In the genomic region with DNA sequence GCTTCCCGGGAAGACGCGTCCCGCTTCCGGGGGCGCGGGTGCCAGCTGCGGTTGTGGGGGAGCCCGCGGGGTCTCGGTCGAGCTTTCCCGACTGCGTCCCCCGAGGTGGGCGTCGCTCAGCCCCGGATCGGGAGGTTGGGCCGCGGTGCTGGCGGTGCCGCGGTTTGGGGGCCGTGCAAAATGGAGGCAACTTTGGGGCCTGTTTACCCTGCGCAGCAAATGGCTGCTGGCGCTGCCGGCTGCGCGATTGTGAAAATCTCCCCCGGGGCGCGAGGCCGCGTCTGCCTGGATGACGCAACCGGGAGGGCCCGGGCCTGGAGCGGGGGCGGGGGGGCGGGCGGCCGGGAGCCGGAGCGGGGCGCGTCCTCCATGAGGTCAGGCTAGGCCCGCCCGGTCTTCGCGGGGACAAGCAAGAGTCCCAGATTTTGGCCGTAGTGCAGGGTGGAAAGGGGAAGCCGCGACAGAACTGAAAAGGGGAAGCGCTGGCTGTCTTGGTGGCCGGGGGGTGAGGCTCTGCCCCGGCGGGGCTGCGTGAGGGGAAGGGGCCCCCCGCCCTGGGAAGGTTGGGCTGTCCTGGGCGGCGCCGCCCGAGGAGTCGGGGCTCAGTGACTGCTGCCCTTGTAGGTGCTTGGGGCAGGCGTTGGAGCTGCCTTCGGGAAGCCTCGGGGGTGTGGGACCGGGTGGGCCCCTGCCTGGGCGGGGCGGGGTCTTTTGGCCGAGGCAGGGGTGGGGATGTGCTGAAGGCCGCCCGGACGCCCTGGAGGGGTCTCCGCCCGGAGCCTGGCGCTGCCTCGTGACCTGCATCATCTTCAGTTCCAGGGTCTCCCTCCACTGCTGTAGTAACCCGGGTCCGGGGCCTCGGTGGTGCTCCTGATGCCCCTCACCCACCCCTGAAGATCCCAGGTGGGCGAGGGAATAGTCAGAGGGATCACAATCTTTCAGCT, we compare ENCODE assay signal across 1 cellular context.
TF ChIP-seq lines count a peak whose summit lies in the region.

No MANE protein-coding gene starts in this region.

TF ChIP-seq in HepG2, 621 proteins besides CTCF, POLR2A, EP300 and RAD21 (continued from another document and continues in another):
- TF ChIP-seq, protein P1, sequence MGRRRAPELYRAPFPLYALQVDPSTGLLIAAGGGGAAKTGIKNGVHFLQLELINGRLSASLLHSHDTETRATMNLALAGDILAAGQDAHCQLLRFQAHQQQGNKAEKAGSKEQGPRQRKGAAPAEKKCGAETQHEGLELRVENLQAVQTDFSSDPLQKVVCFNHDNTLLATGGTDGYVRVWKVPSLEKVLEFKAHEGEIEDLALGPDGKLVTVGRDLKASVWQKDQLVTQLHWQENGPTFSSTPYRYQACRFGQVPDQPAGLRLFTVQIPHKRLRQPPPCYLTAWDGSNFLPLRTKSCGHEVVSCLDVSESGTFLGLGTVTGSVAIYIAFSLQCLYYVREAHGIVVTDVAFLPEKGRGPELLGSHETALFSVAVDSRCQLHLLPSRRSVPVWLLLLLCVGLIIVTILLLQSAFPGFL (CRISPR knock-in tag; IDR thresholded peaks at IDR 0.05), result no peak
- TF ChIP-seq, protein P2, sequence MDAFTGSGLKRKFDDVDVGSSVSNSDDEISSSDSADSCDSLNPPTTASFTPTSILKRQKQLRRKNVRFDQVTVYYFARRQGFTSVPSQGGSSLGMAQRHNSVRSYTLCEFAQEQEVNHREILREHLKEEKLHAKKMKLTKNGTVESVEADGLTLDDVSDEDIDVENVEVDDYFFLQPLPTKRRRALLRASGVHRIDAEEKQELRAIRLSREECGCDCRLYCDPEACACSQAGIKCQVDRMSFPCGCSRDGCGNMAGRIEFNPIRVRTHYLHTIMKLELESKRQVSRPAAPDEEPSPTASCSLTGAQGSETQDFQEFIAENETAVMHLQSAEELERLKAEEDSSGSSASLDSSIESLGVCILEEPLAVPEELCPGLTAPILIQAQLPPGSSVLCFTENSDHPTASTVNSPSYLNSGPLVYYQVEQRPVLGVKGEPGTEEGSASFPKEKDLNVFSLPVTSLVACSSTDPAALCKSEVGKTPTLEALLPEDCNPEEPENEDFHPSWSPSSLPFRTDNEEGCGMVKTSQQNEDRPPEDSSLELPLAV (CRISPR knock-in tag; conservative IDR thresholded peaks at IDR 0.05; ENCODE audit: low read depth), result no peak
- peak; percentile 63; the same call in 1 of the 2 replicates for TF ChIP-seq TAF1 (CRISPR knock-in tag; IDR thresholded peaks at IDR 0.05)
- peak; percentile 43; the same call in 1 of the 2 replicates for TF ChIP-seq MYC (CRISPR knock-in tag; IDR thresholded peaks at IDR 0.05; ENCODE audit: borderline replicate concordance)
- TF ChIP-seq RXRB (CRISPR knock-in tag; IDR thresholded peaks at IDR 0.05; ENCODE audit: borderline replicate concordance), result 0 out of 2 replicates have a peak, but pooled peaks have one; percentile 12
- TF ChIP-seq ZNF782 (CRISPR knock-in tag; IDR thresholded peaks at IDR 0.05; ENCODE audit: borderline replicate concordance), result no peak
- TF ChIP-seq, protein P3, sequence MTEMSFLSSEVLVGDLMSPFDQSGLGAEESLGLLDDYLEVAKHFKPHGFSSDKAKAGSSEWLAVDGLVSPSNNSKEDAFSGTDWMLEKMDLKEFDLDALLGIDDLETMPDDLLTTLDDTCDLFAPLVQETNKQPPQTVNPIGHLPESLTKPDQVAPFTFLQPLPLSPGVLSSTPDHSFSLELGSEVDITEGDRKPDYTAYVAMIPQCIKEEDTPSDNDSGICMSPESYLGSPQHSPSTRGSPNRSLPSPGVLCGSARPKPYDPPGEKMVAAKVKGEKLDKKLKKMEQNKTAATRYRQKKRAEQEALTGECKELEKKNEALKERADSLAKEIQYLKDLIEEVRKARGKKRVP (CRISPR knock-in tag; IDR thresholded peaks at IDR 0.05), result peak in 1 of 2 experiments; percentile 94; a peak in 2 of 4 replicates
- TF ChIP-seq, protein P4, sequence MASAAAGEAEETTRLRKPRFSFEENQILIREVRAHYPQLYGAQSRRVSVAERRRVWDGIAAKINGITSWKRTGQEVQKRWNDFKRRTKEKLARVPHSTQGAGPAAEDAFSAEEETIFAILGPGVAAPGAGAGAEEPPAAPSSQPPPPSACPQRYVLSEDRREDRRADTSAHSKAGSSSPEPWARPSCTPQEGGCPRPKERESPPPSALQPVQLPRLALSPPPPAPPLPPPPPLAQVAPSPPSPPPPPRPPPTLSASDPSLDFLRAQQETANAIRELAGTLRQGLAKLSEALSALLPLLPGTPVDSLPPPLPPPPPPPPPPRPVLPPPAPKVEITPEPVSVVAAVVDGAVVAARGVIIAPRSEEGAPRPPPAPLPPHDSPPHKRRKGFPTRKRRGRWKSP (CRISPR knock-in tag; IDR thresholded peaks at IDR 0.05), result peak; percentile 64
- peak; percentile 75 for TF ChIP-seq HOXA3 (CRISPR knock-in tag; IDR thresholded peaks at IDR 0.05)
- TF ChIP-seq, protein P5, sequence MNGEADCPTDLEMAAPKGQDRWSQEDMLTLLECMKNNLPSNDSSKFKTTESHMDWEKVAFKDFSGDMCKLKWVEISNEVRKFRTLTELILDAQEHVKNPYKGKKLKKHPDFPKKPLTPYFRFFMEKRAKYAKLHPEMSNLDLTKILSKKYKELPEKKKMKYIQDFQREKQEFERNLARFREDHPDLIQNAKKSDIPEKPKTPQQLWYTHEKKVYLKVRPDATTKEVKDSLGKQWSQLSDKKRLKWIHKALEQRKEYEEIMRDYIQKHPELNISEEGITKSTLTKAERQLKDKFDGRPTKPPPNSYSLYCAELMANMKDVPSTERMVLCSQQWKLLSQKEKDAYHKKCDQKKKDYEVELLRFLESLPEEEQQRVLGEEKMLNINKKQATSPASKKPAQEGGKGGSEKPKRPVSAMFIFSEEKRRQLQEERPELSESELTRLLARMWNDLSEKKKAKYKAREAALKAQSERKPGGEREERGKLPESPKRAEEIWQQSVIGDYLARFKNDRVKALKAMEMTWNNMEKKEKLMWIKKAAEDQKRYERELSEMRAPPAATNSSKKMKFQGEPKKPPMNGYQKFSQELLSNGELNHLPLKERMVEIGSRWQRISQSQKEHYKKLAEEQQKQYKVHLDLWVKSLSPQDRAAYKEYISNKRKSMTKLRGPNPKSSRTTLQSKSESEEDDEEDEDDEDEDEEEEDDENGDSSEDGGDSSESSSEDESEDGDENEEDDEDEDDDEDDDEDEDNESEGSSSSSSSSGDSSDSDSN (CRISPR knock-in tag; IDR thresholded peaks at IDR 0.05), result peak; percentile 56
- TF ChIP-seq SAP130 (CRISPR knock-in tag; IDR thresholded peaks at IDR 0.05; ENCODE audit: low read depth), result peak; percentile 57
- TF ChIP-seq, protein P6, sequence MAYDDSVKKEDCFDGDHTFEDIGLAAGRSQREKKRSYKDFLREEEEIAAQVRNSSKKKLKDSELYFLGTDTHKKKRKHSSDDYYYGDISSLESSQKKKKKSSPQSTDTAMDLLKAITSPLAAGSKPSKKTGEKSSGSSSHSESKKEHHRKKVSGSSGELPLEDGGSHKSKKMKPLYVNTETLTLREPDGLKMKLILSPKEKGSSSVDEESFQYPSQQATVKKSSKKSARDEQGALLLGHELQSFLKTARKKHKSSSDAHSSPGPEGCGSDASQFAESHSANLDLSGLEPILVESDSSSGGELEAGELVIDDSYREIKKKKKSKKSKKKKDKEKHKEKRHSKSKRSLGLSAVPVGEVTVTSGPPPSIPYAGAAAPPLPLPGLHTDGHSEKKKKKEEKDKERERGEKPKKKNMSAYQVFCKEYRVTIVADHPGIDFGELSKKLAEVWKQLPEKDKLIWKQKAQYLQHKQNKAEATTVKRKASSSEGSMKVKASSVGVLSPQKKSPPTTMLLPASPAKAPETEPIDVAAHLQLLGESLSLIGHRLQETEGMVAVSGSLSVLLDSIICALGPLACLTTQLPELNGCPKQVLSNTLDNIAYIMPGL (CRISPR knock-in tag; IDR thresholded peaks at IDR 0.05; ENCODE audit: borderline replicate concordance in 1 of 2, low read depth in 1 of 2), result peak in 1 of 2 experiments; percentile 38; a peak in 1 of 4 replicates
- no peak for TF ChIP-seq ZNF253 (CRISPR knock-in tag; IDR thresholded peaks at IDR 0.05; ENCODE audit: borderline replicate concordance)
- no peak for TF ChIP-seq ZNF264 (CRISPR knock-in tag; IDR thresholded peaks at IDR 0.05)
- no peak for TF ChIP-seq ATF7 (IDR thresholded peaks at IDR 0.05)
- TF ChIP-seq ATF7 (CRISPR knock-in tag; IDR thresholded peaks at IDR 0.05), result 0 out of 2 replicates have a peak, but pooled peaks have one; percentile 23
- peak; percentile 76 for TF ChIP-seq ZFY (CRISPR knock-in tag; IDR thresholded peaks at IDR 0.05)
- no peak for TF ChIP-seq ZNF432 (CRISPR knock-in tag; IDR thresholded peaks at IDR 0.05; ENCODE audit: borderline replicate concordance)
- no peak for TF ChIP-seq SCMH1 (CRISPR knock-in tag; IDR thresholded peaks at IDR 0.05; ENCODE audit: borderline replicate concordance)
- TF ChIP-seq ZFX (CRISPR knock-in tag; IDR thresholded peaks at IDR 0.05; ENCODE audit: low read depth), result peak; percentile 43; the same call in 1 of the 2 replicates
- no peak for TF ChIP-seq KLF11 (CRISPR knock-in tag; IDR thresholded peaks at IDR 0.05)
- TF ChIP-seq, protein P7, sequence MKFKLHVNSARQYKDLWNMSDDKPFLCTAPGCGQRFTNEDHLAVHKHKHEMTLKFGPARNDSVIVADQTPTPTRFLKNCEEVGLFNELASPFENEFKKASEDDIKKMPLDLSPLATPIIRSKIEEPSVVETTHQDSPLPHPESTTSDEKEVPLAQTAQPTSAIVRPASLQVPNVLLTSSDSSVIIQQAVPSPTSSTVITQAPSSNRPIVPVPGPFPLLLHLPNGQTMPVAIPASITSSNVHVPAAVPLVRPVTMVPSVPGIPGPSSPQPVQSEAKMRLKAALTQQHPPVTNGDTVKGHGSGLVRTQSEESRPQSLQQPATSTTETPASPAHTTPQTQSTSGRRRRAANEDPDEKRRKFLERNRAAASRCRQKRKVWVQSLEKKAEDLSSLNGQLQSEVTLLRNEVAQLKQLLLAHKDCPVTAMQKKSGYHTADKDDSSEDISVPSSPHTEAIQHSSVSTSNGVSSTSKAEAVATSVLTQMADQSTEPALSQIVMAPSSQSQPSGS (CRISPR knock-in tag; IDR thresholded peaks at IDR 0.05), result peak; percentile 34; the same call in 1 of the 2 replicates
- peak; percentile 84 for TF ChIP-seq AGO2 (optimal IDR thresholded peaks at IDR 0.05; ENCODE audit: low read depth, low read length)
- no peak for TF ChIP-seq KLF13 (CRISPR knock-in tag; IDR thresholded peaks at IDR 0.05)
- TF ChIP-seq, protein P8, sequence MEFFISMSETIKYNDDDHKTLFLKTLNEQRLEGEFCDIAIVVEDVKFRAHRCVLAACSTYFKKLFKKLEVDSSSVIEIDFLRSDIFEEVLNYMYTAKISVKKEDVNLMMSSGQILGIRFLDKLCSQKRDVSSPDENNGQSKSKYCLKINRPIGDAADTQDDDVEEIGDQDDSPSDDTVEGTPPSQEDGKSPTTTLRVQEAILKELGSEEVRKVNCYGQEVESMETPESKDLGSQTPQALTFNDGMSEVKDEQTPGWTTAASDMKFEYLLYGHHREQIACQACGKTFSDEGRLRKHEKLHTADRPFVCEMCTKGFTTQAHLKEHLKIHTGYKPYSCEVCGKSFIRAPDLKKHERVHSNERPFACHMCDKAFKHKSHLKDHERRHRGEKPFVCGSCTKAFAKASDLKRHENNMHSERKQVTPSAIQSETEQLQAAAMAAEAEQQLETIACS (CRISPR knock-in tag; IDR thresholded peaks at IDR 0.05), result peak; percentile 36; the same call in 1 of the 2 replicates
- TF ChIP-seq MED13 (CRISPR knock-in tag; IDR thresholded peaks at IDR 0.05), result 0 out of 2 replicates have a peak, but pooled peaks have one; percentile 27
- peak; percentile 12; the same call in 1 of the 2 replicates for TF ChIP-seq RARA (CRISPR knock-in tag; IDR thresholded peaks at IDR 0.05)
- TF ChIP-seq, protein P9, sequence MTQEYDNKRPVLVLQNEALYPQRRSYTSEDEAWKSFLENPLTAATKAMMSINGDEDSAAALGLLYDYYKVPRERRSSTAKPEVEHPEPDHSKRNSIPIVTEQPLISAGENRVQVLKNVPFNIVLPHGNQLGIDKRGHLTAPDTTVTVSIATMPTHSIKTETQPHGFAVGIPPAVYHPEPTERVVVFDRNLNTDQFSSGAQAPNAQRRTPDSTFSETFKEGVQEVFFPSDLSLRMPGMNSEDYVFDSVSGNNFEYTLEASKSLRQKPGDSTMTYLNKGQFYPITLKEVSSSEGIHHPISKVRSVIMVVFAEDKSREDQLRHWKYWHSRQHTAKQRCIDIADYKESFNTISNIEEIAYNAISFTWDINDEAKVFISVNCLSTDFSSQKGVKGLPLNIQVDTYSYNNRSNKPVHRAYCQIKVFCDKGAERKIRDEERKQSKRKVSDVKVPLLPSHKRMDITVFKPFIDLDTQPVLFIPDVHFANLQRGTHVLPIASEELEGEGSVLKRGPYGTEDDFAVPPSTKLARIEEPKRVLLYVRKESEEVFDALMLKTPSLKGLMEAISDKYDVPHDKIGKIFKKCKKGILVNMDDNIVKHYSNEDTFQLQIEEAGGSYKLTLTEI (CRISPR knock-in tag; conservative IDR thresholded peaks at IDR 0.05), result no peak
- no peak for TF ChIP-seq PRPF4 (IDR thresholded peaks at IDR 0.05; ENCODE audit: low read depth, low read length, poor library complexity, severe bottlenecking)
- TF ChIP-seq YY1 (IDR thresholded peaks at IDR 0.05; ENCODE audit: insufficient read depth, insufficient replicate concordance, low read depth, low read length), result peak; percentile 89
- 0 out of 2 replicates have a peak, but pooled peaks have one; percentile 29 for TF ChIP-seq KLF12 (CRISPR knock-in tag; IDR thresholded peaks at IDR 0.05; ENCODE audit: borderline replicate concordance)
- 0 out of 2 replicates have a peak, but pooled peaks have one; percentile 37 for TF ChIP-seq MTF2 (CRISPR knock-in tag; IDR thresholded peaks at IDR 0.05; ENCODE audit: borderline replicate concordance)
- no peak for TF ChIP-seq ZNF850 (CRISPR knock-in tag; conservative IDR thresholded peaks at IDR 0.05)
